In genomic region chr10:16919076-16919972, GRCh38 we compare ENCODE assay signal across 26 cellular contexts.
DNase-seq lines count a peak whose midpoint lies in the region; TF ChIP-seq lines count a peak whose summit lies in the region.
"Had no signal": no experiment of that assay in that cellular context is flagged by ENCODE, and none has a peak within 500 bp of the region (broad histone marks: within the 10 kb centered on the region; RNA-seq: fewer than 3 reads in every experiment).

No MANE protein-coding gene starts in this region.

- no peak for DNase-seq in HFFc6
- no peak for DNase-seq in SK-N-SH
- DNase-seq in choroid plexus epithelial cell (ENCODE audit: low read depth) = peak; percentile 12
- peak; percentile 40 for DNase-seq in mesenchymal stem cell
- DNase-seq in ecto neural progenitor cell (ENCODE audit: low spot score) = no peak
- no peak for DNase-seq in NCI-H146 (lab: John Stamatoyannopoulos, UW)
- no peak for DNase-seq in activated CD8-positive, alpha-beta memory T cell treated with anti-CD3 and anti-CD28 coated beads, Interleukin-2, amount 50 U/mL, for 48 hours
- DNase-seq in activated gamma-delta T cell treated with Interleukin-2 at 50 U/mL for 16 hours = no peak
- DNase-seq: CD8-positive, alpha-beta memory T cell; DMS53; EL; GM23248; Kasumi-1; MG63; NCI-H1092; NCI-H1694; NCI-H2107; NCI-H524; NCI-H82; PC-3; SJCRH30 had no signal

- H4K8ac ChIP-seq in mesenchymal stem cell (ENCODE audit: low read length) = no peak overlapping the region

- no peak overlapping the region for H3K14ac ChIP-seq in mesenchymal stem cell (ENCODE audit: low read length in 2 of 2)

- no peaks in the 10 kb centered on the region for H3K9me2 ChIP-seq in SK-N-SH

- no peak overlapping the region for H2BK15ac ChIP-seq in mesenchymal stem cell (ENCODE audit: low read depth, poor library complexity, severe bottlenecking)

- H3K23ac ChIP-seq in mesenchymal stem cell (ENCODE audit: low read length in 2 of 2) = no peak overlapping the region

- no peak overlapping the region for H4K91ac ChIP-seq in mesenchymal stem cell (ENCODE audit: low read length)

- no peaks in the 10 kb centered on the region for H3K79me2 ChIP-seq in SK-N-SH (ENCODE audit: insufficient read depth)

- H3F3A ChIP-seq in SK-N-SH (replicated peaks; ENCODE audit: insufficient read depth) = peaks cover 12% of the 10 kb centered on the region

- no peak overlapping the region for H2AK5ac ChIP-seq in mesenchymal stem cell (ENCODE audit: low read length, severe bottlenecking)

- peak in 1 of 2 experiments; percentile 61; a peak in 1 of 4 replicates for TF ChIP-seq EP300 in SK-N-SH (IDR thresholded peaks at IDR 0.05; ENCODE audit: borderline replicate concordance in 1 of 2, low read depth in 1 of 2, low read length in 1 of 2)

- no peak overlapping the region for H2AFZ ChIP-seq in SK-N-SH (ENCODE audit: low read depth)
- H2AFZ ChIP-seq in mesenchymal stem cell (ENCODE audit: low read depth, low read length) = no peak overlapping the region
- H2AFZ ChIP-seq: GM23248 had no signal

- WGBS in SK-N-SH (ENCODE audit: low lambda C conversion rate) = 70% methylated on average over 9 of the region's 9 CpGs
- WGBS in mesenchymal stem cell = 58% methylated on average over 5 of the region's 9 CpGs

- POLR2A ChIA-PET in SK-N-SH (lab: Yijun Ruan, JAX) = no interaction called here

- H3K4me2 ChIP-seq in SK-N-SH (no peak overlapping the region), mesenchymal stem cell (ENCODE audit: low read length, poor library complexity, severe bottlenecking) (no peak overlapping the region)
- H3K4me2 ChIP-seq: BLaER1 treated with 17β-estradiol and CSF1 and Interleukin-3, amounts not matched to agents 10 nM and 100 nM had no signal

- H3K4me3 ChIP-seq in SK-N-SH (ENCODE audit: low read depth in 2 of 2, low read length in 1 of 2) = no peak overlapping the region
- no peak overlapping the region for H3K4me3 ChIP-seq in choroid plexus epithelial cell (ENCODE audit: low read depth, low read length)
- no peak overlapping the region for H3K4me3 ChIP-seq in mesenchymal stem cell (ENCODE audit: insufficient read depth in 1 of 2, low read depth in 1 of 2, low read length in 2 of 2)
- H3K4me3 ChIP-seq: BLaER1 treated with 17β-estradiol and CSF1 and Interleukin-3, amounts not matched to agents 10 nM and 100 nM; GM12878; GM23248; HAP-1; MG63; SJCRH30 had no signal

- H4K20me1 ChIP-seq in SK-N-SH (ENCODE audit: insufficient read depth) = no peaks in the 10 kb centered on the region
- H4K20me1 ChIP-seq: BLaER1 treated with 17β-estradiol and CSF1 and Interleukin-3, amounts not matched to agents 10 nM and 100 nM had no signal

- no peak overlapping the region for H2BK5ac ChIP-seq in mesenchymal stem cell (ENCODE audit: low read depth, low read length, poor library complexity, severe bottlenecking)

- H3K4me1 Mint-ChIP-seq in HFFc6 (ENCODE audit: low read depth) = no peaks in the 10 kb centered on the region
- H3K4me1 Mint-ChIP-seq: CD8-positive, alpha-beta memory T cell; IgD-negative memory B cell had no signal

- H3K9ac ChIP-seq in SK-N-SH (no peak overlapping the region), mesenchymal stem cell (ENCODE audit: low read length) (no peak overlapping the region)
- H3K9ac ChIP-seq: BLaER1 treated with 17β-estradiol and CSF1 and Interleukin-3, amounts not matched to agents 10 nM and 100 nM; GM23248 had no signal

- no peaks in the 10 kb centered on the region for H3K79me1 ChIP-seq in mesenchymal stem cell (replicated peaks; ENCODE audit: low read length, poor library complexity, severe bottlenecking)

- H2BK12ac ChIP-seq in mesenchymal stem cell (ENCODE audit: low read length in 2 of 2) = peak overlapping the region in 1 of 2 experiments; percentile 83

- no peak overlapping the region for H2BK120ac ChIP-seq in mesenchymal stem cell (ENCODE audit: low read depth, low read length)

- H3K4ac ChIP-seq in mesenchymal stem cell (ENCODE audit: low read depth in 1 of 2, low read length in 2 of 2) = no peak overlapping the region

- H3K18ac ChIP-seq in mesenchymal stem cell (ENCODE audit: low read depth in 1 of 2, low read length in 2 of 2) = peak overlapping the region in 1 of 2 experiments; percentile 50

- TF ChIP-seq CTCF in HFFc6 (IDR thresholded peaks at IDR 0.05) (0 out of 2 replicates have a peak, but pooled peaks have one; percentile 14), SK-N-SH (IDR thresholded peaks at IDR 0.05) (0 out of 2 replicates have a peak, but pooled peaks have one; percentile 13), choroid plexus epithelial cell (conservative IDR thresholded peaks at IDR 0.05; ENCODE audit: low read depth, low read length) (no peak)

- H3K9me3 Mint-ChIP-seq in HFFc6 = no peaks in the 10 kb centered on the region
- H3K9me3 Mint-ChIP-seq: CD8-positive, alpha-beta memory T cell had no signal

- no peaks in the 10 kb centered on the region for H3K27me3 Mint-ChIP-seq in HFFc6 (ENCODE audit: insufficient read depth)
- H3K27me3 Mint-ChIP-seq: CD8-positive, alpha-beta memory T cell; IgD-negative memory B cell had no signal

- TF ChIP-seq RAD21 in SK-N-SH (IDR thresholded peaks at IDR 0.05; ENCODE audit: low read length) = no peak

- peak overlapping the region; percentile 25 to 60; a peak in 2 of 4 replicates for H3K27ac ChIP-seq in SK-N-SH (ENCODE audit: low read depth in 2 of 2, low read length in 1 of 2)
- no peak overlapping the region for H3K27ac ChIP-seq in mesenchymal stem cell (ENCODE audit: low read length, poor library complexity, severe bottlenecking)
- H3K27ac ChIP-seq: BLaER1 treated with 17β-estradiol and CSF1 and Interleukin-3, amounts not matched to agents 10 nM and 100 nM; GM23248; HL-60; SJCRH30 had no signal

- H3K27me3 ChIP-seq in SK-N-SH (ENCODE audit: insufficient read depth) (no peaks in the 10 kb centered on the region), mesenchymal stem cell (ENCODE audit: control insufficient read depth in 1 of 2, insufficient read depth in 1 of 2, low read length in 2 of 2) (no peaks in the 10 kb centered on the region)
- H3K27me3 ChIP-seq: BLaER1 treated with 17β-estradiol and CSF1 and Interleukin-3, amounts not matched to agents 10 nM and 100 nM; MG63; SJCRH30 had no signal

- no peak overlapping the region for H3K27ac Mint-ChIP-seq in HFFc6
- H3K27ac Mint-ChIP-seq: CD8-positive, alpha-beta memory T cell; IgD-negative memory B cell had no signal

- H3K36me3 ChIP-seq in SK-N-SH (replicated peaks in 1 of 2; ENCODE audit: control insufficient read depth in 1 of 2, insufficient read depth in 2 of 2, low read length in 1 of 2) = no peaks in the 10 kb centered on the region
- H3K36me3 ChIP-seq in mesenchymal stem cell (ENCODE audit: control insufficient read depth in 1 of 2, insufficient read depth in 2 of 2, low read depth in 1 of 2, low read length in 2 of 2) = peaks cover 0 to 17% of the 10 kb centered on the region in 2 experiments
- H3K36me3 ChIP-seq: BLaER1 treated with 17β-estradiol and CSF1 and Interleukin-3, amounts not matched to agents 10 nM and 100 nM; HAP-1; MG63; SJCRH30 had no signal

- H3K9me3 ChIP-seq in SK-N-SH (no peaks in the 10 kb centered on the region), mesenchymal stem cell (ENCODE audit: control insufficient read depth, low read length) (no peaks in the 10 kb centered on the region)
- H3K9me3 ChIP-seq: HAP-1, MG63, SJCRH30 had no signal

- no peak overlapping the region for H3K4me3 Mint-ChIP-seq in HFFc6
- H3K4me3 Mint-ChIP-seq: CD8-positive, alpha-beta memory T cell; IgD-negative memory B cell had no signal

- CTCF ChIA-PET in SK-N-SH (lab: Yijun Ruan, JAX) = no interaction called here

- no peaks in the 10 kb centered on the region for H3K36me3 Mint-ChIP-seq in HFFc6 (ENCODE audit: low read depth)

- H3K4me1 ChIP-seq in SK-N-SH (ENCODE audit: control insufficient read depth in 1 of 2, insufficient read depth in 2 of 2, low read depth in 1 of 2, low read length in 1 of 2) (peaks cover 0 to 4% of the 10 kb centered on the region in 2 experiments; a peak in 2 of 4 replicates), mesenchymal stem cell (ENCODE audit: control insufficient read depth, insufficient read depth, low read depth, low read length) (no peaks in the 10 kb centered on the region)
- H3K4me1 ChIP-seq: HAP-1 had no signal

TF ChIP-seq in SK-N-SH, 30 proteins besides CTCF, POLR2A, EP300 and RAD21 (continues in another document):
- no peak for TF ChIP-seq EZH2phosphoT487 (IDR thresholded peaks at IDR 0.05; ENCODE audit: borderline replicate concordance, low read depth)
- no peak for TF ChIP-seq ELF1 (IDR thresholded peaks at IDR 0.05)
- no peak for TF ChIP-seq YY1 (IDR thresholded peaks at IDR 0.05; ENCODE audit: low read depth)
- TF ChIP-seq FOXM1 (IDR thresholded peaks at IDR 0.05; ENCODE audit: low read depth) = no peak
- TF ChIP-seq TAF1 (IDR thresholded peaks at IDR 0.05; ENCODE audit: borderline replicate concordance, low read depth, low read length) = no peak
- TF ChIP-seq SMC3 (IDR thresholded peaks at IDR 0.05; ENCODE audit: low read depth, low read length) = no peak
- TF ChIP-seq ZBTB33 (IDR thresholded peaks at IDR 0.05; ENCODE audit: borderline replicate concordance, low read depth) = no peak
- peak; percentile 46; the same call in 1 of the 2 replicates for TF ChIP-seq TCF12 (IDR thresholded peaks at IDR 0.05)
- TF ChIP-seq NFIC (IDR thresholded peaks at IDR 0.05; ENCODE audit: borderline replicate concordance) = no peak
- TF ChIP-seq MEF2A (IDR thresholded peaks at IDR 0.05; ENCODE audit: borderline replicate concordance, low read depth) = 0 out of 2 replicates have a peak, but pooled peaks have one; percentile 17

Comparison
In these comparisons a context has a peak if more than half of its experiments do, and no peak if none do; other contexts are left out.
1. DNase-seq: peak in choroid plexus epithelial cell (single experiment) and mesenchymal stem cell (single experiment); none in HFFc6 (single experiment), SK-N-SH (single experiment), ecto neural progenitor cell (single experiment), NCI-H146 (single experiment), activated CD8-positive, alpha-beta memory T cell treated with anti-CD3 and anti-CD28 coated beads, Interleukin-2, amount 50 U/mL, for 48 hours (single experiment) and activated gamma-delta T cell treated with Interleukin-2 at 50 U/mL for 16 hours (single experiment).